In the genomic region with DNA sequence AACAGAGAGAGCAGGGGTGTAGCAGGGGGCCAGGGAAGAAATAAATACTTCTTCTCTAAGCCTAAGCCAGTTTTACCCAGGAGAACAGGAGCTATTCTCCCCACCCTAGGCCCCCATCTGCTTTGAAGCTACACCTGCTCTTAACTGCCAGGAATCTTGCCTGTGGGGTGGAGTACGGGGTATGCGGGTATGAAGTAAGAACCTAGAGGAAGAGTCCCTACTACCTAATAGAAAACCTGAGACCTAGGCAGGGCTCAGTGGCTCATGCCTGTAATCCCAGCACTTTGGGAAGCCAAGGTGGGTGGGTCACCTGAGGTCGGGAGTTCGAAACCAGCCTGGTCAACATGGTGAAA, we compare ENCODE assay signal across 1 cellular context.
TF ChIP-seq lines count a peak whose summit lies in the region.

No MANE protein-coding gene starts in this region.

TF ChIP-seq in K562, 482 proteins besides CTCF, POLR2A, EP300 and RAD21:
- TF ChIP-seq PHTF2 (CRISPR knock-in tag; IDR thresholded peaks at IDR 0.05): no peak
- TF ChIP-seq, protein P1, sequence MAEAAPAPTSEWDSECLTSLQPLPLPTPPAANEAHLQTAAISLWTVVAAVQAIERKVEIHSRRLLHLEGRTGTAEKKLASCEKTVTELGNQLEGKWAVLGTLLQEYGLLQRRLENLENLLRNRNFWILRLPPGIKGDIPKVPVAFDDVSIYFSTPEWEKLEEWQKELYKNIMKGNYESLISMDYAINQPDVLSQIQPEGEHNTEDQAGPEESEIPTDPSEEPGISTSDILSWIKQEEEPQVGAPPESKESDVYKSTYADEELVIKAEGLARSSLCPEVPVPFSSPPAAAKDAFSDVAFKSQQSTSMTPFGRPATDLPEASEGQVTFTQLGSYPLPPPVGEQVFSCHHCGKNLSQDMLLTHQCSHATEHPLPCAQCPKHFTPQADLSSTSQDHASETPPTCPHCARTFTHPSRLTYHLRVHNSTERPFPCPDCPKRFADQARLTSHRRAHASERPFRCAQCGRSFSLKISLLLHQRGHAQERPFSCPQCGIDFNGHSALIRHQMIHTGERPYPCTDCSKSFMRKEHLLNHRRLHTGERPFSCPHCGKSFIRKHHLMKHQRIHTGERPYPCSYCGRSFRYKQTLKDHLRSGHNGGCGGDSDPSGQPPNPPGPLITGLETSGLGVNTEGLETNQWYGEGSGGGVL (CRISPR knock-in tag; IDR thresholded peaks at IDR 0.05): no peak
- TF ChIP-seq EWSR1 (IDR thresholded peaks at IDR 0.05; ENCODE audit: borderline replicate concordance, low read depth, partially characterized antibody): no peak
- TF ChIP-seq, protein P2, sequence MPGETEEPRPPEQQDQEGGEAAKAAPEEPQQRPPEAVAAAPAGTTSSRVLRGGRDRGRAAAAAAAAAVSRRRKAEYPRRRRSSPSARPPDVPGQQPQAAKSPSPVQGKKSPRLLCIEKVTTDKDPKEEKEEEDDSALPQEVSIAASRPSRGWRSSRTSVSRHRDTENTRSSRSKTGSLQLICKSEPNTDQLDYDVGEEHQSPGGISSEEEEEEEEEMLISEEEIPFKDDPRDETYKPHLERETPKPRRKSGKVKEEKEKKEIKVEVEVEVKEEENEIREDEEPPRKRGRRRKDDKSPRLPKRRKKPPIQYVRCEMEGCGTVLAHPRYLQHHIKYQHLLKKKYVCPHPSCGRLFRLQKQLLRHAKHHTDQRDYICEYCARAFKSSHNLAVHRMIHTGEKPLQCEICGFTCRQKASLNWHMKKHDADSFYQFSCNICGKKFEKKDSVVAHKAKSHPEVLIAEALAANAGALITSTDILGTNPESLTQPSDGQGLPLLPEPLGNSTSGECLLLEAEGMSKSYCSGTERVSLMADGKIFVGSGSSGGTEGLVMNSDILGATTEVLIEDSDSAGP (CRISPR knock-in tag; IDR thresholded peaks at IDR 0.05): no peak
- TF ChIP-seq BDP1 (IDR thresholded peaks at IDR 0.05; ENCODE audit: insufficient read depth, insufficient read length): no peak
- no peak for TF ChIP-seq ZNF699 (CRISPR knock-in tag; IDR thresholded peaks at IDR 0.05; ENCODE audit: insufficient replicate concordance)
- no peak for TF ChIP-seq KDM2B (CRISPR knock-in tag; IDR thresholded peaks at IDR 0.05)
- no peak for TF ChIP-seq ESRRA (IDR thresholded peaks at IDR 0.05; ENCODE audit: borderline replicate concordance, low read depth)
- TF ChIP-seq NR2C1 (IDR thresholded peaks at IDR 0.05): no peak
- TF ChIP-seq NR2C1 (tag; IDR thresholded peaks at IDR 0.05): no peak
- no peak for TF ChIP-seq CREB1 (IDR thresholded peaks at IDR 0.05)
- TF ChIP-seq CREB1 (CRISPR knock-in tag; IDR thresholded peaks at IDR 0.05): no peak
- TF ChIP-seq CXXC5 (CRISPR knock-in tag; IDR thresholded peaks at IDR 0.05): no peak
- no peak for TF ChIP-seq ZNF263 (CRISPR knock-in tag; IDR thresholded peaks at IDR 0.05; ENCODE audit: borderline replicate concordance)
- TF ChIP-seq, protein P3, sequence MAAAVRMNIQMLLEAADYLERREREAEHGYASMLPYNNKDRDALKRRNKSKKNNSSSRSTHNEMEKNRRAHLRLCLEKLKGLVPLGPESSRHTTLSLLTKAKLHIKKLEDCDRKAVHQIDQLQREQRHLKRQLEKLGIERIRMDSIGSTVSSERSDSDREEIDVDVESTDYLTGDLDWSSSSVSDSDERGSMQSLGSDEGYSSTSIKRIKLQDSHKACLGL (CRISPR knock-in tag; IDR thresholded peaks at IDR 0.05; ENCODE audit: borderline replicate concordance, poor library complexity, severe bottlenecking): no peak
- TF ChIP-seq, protein P4, sequence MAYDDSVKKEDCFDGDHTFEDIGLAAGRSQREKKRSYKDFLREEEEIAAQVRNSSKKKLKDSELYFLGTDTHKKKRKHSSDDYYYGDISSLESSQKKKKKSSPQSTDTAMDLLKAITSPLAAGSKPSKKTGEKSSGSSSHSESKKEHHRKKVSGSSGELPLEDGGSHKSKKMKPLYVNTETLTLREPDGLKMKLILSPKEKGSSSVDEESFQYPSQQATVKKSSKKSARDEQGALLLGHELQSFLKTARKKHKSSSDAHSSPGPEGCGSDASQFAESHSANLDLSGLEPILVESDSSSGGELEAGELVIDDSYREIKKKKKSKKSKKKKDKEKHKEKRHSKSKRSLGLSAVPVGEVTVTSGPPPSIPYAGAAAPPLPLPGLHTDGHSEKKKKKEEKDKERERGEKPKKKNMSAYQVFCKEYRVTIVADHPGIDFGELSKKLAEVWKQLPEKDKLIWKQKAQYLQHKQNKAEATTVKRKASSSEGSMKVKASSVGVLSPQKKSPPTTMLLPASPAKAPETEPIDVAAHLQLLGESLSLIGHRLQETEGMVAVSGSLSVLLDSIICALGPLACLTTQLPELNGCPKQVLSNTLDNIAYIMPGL (CRISPR knock-in tag; IDR thresholded peaks at IDR 0.05): no peak
- TF ChIP-seq ZNF436 (CRISPR knock-in tag; IDR thresholded peaks at IDR 0.05): no peak
- TF ChIP-seq WHSC1 (IDR thresholded peaks at IDR 0.05; ENCODE audit: low read length): no peak
